Comparison of ENCODE assay signal across 10 cellular contexts in genomic region chr3:30426319-30426993, GRCh38.
DNase-seq lines count a peak whose midpoint lies in the region; ATAC-seq and TF ChIP-seq lines count a peak whose summit lies in the region.
"Had no signal": no experiment of that assay in that cellular context is flagged by ENCODE, and none has a peak within 500 bp of the region (broad histone marks: within the 10 kb centered on the region; RNA-seq: fewer than 3 reads in every experiment).

No MANE protein-coding gene starts in this region.

- TF ChIP-seq POLR2A in lower leg skin (IDR thresholded peaks at IDR 0.05) (no peak), thyroid gland (IDR thresholded peaks at IDR 0.05) (no peak), spleen (IDR thresholded peaks at IDR 0.05) (no peak)

- H3K4me3 Mint-ChIP-seq in CD8-positive, alpha-beta T cell: no peak overlapping the region

- no peaks in the 10 kb centered on the region for H3K27me3 Mint-ChIP-seq in CD8-positive, alpha-beta T cell (ENCODE audit: low read depth)

- no peaks in the 10 kb centered on the region for H3K9me3 Mint-ChIP-seq in CD8-positive, alpha-beta T cell

- H3K27ac ChIP-seq in thyroid gland (no peak overlapping the region), spleen (peak overlapping the region in 2 of 8 donors; percentile 15 to 26)
- no peak overlapping the region for H3K27ac ChIP-seq in CD8-positive, alpha-beta T cell (ENCODE audit: low read depth, low read length)

- no peak for TF ChIP-seq CTCF in lower leg skin (IDR thresholded peaks at IDR 0.05)
- TF ChIP-seq CTCF in thyroid gland (IDR thresholded peaks at IDR 0.05): no peak
- no peak for TF ChIP-seq CTCF in CD8-positive, alpha-beta T cell (IDR thresholded peaks at IDR 0.05)
- no peak for TF ChIP-seq CTCF in spleen (IDR thresholded peaks at IDR 0.05 in 8 of 11, conservative IDR thresholded peaks at IDR 0.05 in 3 of 11)

- no peaks in the 10 kb centered on the region for H3K36me3 Mint-ChIP-seq in CD8-positive, alpha-beta T cell

- H3K9me3 ChIP-seq in MG63 (no peaks in the 10 kb centered on the region), thyroid gland (no peaks in the 10 kb centered on the region), spleen (no peaks in the 10 kb centered on the region)
- H3K9me3 ChIP-seq in CD8-positive, alpha-beta T cell (ENCODE audit: low read length): no peaks in the 10 kb centered on the region

- intact Hi-C loops in lower leg skin (cut with DNase I; ENCODE audit: low total_unique reads): no loop called here
- intact Hi-C loops in thyroid gland (cut with DNase I): no loop called here
- intact Hi-C loops in CD8-positive, alpha-beta T cell (cut with DNase I, micrococcal nuclease): no loop called here
- intact Hi-C loops in spleen (cut with DNase I; ENCODE audit: low total_unique reads): no loop called here

- H3K27me3 ChIP-seq in MG63 (no peaks in the 10 kb centered on the region), thyroid gland (no peaks in the 10 kb centered on the region), spleen (replicated peaks in 1 of 7) (no peaks in the 10 kb centered on the region)
- no peaks in the 10 kb centered on the region for H3K27me3 ChIP-seq in CD8-positive, alpha-beta T cell (ENCODE audit: insufficient read depth, low read length)

- POLR2A ChIA-PET in CD8-positive, alpha-beta T cell (lab: Charles Lee): interaction anchor here (1.1 kb wide), 1 partner anchor 10 kb away, joined by 3 read pairs; no protein-coding TSS in a partner anchor

- H3K4me1 ChIP-seq in thyroid gland: peaks cover 6 to 9% of the 10 kb centered on the region in 2 donors
- no peaks in the 10 kb centered on the region for H3K4me1 ChIP-seq in CD8-positive, alpha-beta T cell (ENCODE audit: insufficient read depth, low read length)
- H3K4me1 ChIP-seq in spleen: no peaks in the 10 kb centered on the region

- no peak overlapping the region for H3K4me3 ChIP-seq in MG63
- no peak overlapping the region for H3K4me3 ChIP-seq in lower leg skin (ENCODE audit: low read depth, poor library complexity, severe bottlenecking)
- H3K4me3 ChIP-seq in thyroid gland (replicated peaks in 1 of 3): no peak overlapping the region
- H3K4me3 ChIP-seq in CD8-positive, alpha-beta T cell (ENCODE audit: low read depth, low read length): no peak overlapping the region
- H3K4me3 ChIP-seq in spleen: no peak overlapping the region

- CTCF ChIA-PET in CD8-positive, alpha-beta T cell (lab: Charles Lee): no interaction called here

- no peaks in the 10 kb centered on the region for H3K4me1 Mint-ChIP-seq in CD8-positive, alpha-beta T cell (ENCODE audit: low read depth)

- DNase-seq in MG63 (peak; percentile 66), fibroblast of peridontal ligament (ENCODE audit: extremely low read depth) (peak; percentile 73), lower leg skin (ENCODE audit: low spot score in 2 of 2) (peak; percentile 62 to 90), thyroid gland (peak; percentile 72 to 79), cerebellar nuclear complex (lab: John Stamatoyannopoulos, UW) (no peak), T-helper 1 cell (no peak), spleen (no peak)
- no peak for DNase-seq in CD8-positive, alpha-beta T cell
- DNase-seq: activated CD8-positive, alpha-beta memory T cell treated with anti-CD3 and anti-CD28 coated beads, Interleukin-2, amount 50 U/mL, for 48 hours; MV-4-11 had no signal

- ATAC-seq in CD8-positive, alpha-beta T cell: no peak

- WGBS in lower leg skin, 2 donors: 14 to 17% methylated on average over 3 of the region's 3 CpGs
- WGBS in thyroid gland, 2 donors: 12 to 18% methylated on average over 3 of the region's 3 CpGs
- 49 to 65% (median 51%) methylated on average over 3 of the region's 3 CpGs for WGBS in spleen, 5 donors

- H3K36me3 ChIP-seq in MG63 (no peaks in the 10 kb centered on the region), thyroid gland (no peaks in the 10 kb centered on the region), spleen (no peaks in the 10 kb centered on the region)
- H3K36me3 ChIP-seq in CD8-positive, alpha-beta T cell (ENCODE audit: insufficient read depth, low read length): no peaks in the 10 kb centered on the region

- no peak overlapping the region for H3K27ac Mint-ChIP-seq in CD8-positive, alpha-beta T cell

Comparison
In these comparisons a context has a peak if more than half of its experiments do, and no peak if none do; other contexts are left out.
1. DNase-seq: peak in MG63 (single experiment), fibroblast of peridontal ligament (single experiment), lower leg skin (2 of 2) and thyroid gland (2 of 2); none in cerebellar nuclear complex (0 of 2), CD8-positive, alpha-beta T cell (0 of 7), T-helper 1 cell (0 of 5) and spleen (single experiment).